20 cellular contexts compared by ENCODE assay signal in genomic region chr5:145161384-145161783, GRCh38.
"Had no signal": no experiment of that assay in that cellular context is flagged by ENCODE, and none has a peak within 500 bp of the region (broad histone marks: within the 10 kb centered on the region; RNA-seq: fewer than 3 reads in every experiment).

No MANE protein-coding gene starts in this region.

- H3K36me3 ChIP-seq: sigmoid colon, tibial artery, upper lobe of left lung, uterus had no signal

- DNase-seq: effector CD4-positive, alpha-beta T cell; endodermal cell; erythroblast; left colon; left ventricle myocardium superior; mesenchymal stem cell; naive thymus-derived CD4-positive, alpha-beta T cell; nephron progenitor cell; sigmoid colon; small intestine; stimulated activated CD4-positive, alpha-beta T cell treated with anti-CD3 and anti-CD28 coated beads, Interleukin-12 subunit alpha, Interleukin-12 subunit beta, amount 100 ng/mL, for 4 hours; stimulated activated CD4-positive, alpha-beta T cell treated with anti-CD3 and anti-CD28 coated beads, Interleukin-4, amount 100 ng/mL, for 1 hour; tibial artery; upper lobe of left lung; uterus had no signal

- ATAC-seq: left colon; left ventricle myocardium superior; naive thymus-derived CD4-positive, alpha-beta T cell; stimulated activated memory B cell treated with anti-CD40 and anti-IgM and Interleukin-4, amounts not matched to agents 10 μg/mL and 1 μg/mL and 100 μg/mL, for 72 hours had no signal

- H3K27me3 ChIP-seq: foreskin keratinocyte, sigmoid colon, tibial artery, upper lobe of left lung, uterus had no signal

- H3K4me1 Mint-ChIP-seq: naive thymus-derived CD4-positive, alpha-beta T cell; stimulated activated memory B cell treated with anti-CD40 and anti-IgM and Interleukin-4, amounts not matched to agents 10 μg/mL and 1 μg/mL and 100 μg/mL, for 72 hours had no signal

- H3K27me3 Mint-ChIP-seq: naive thymus-derived CD4-positive, alpha-beta T cell; stimulated activated memory B cell treated with anti-CD40 and anti-IgM and Interleukin-4, amounts not matched to agents 10 μg/mL and 1 μg/mL and 100 μg/mL, for 72 hours; stimulated activated naive CD8-positive, alpha-beta T cell treated with anti-CD3 and anti-CD28 coated beads, Interleukin-15, Interleukin-2, amounts not matched to agents 100 ng/mL and 50 ng/mL, for 24 hours had no signal

- H3K4me3 ChIP-seq: coronary artery, lung, sigmoid colon, tibial artery, upper lobe of left lung, uterus had no signal

- H3K27ac ChIP-seq: coronary artery, foreskin keratinocyte, sigmoid colon, tibial artery, upper lobe of left lung, uterus had no signal

- H3K27ac Mint-ChIP-seq: endodermal cell; naive thymus-derived CD4-positive, alpha-beta T cell; nephron progenitor cell; stimulated activated memory B cell treated with anti-CD40 and anti-IgM and Interleukin-4, amounts not matched to agents 10 μg/mL and 1 μg/mL and 100 μg/mL, for 72 hours; stimulated activated naive CD8-positive, alpha-beta T cell treated with anti-CD3 and anti-CD28 coated beads, Interleukin-15, Interleukin-2, amounts not matched to agents 100 ng/mL and 50 ng/mL, for 24 hours had no signal

- H3K4me3 Mint-ChIP-seq: endodermal cell; naive thymus-derived CD4-positive, alpha-beta T cell; nephron progenitor cell; stimulated activated memory B cell treated with anti-CD40 and anti-IgM and Interleukin-4, amounts not matched to agents 10 μg/mL and 1 μg/mL and 100 μg/mL, for 72 hours; stimulated activated naive CD8-positive, alpha-beta T cell treated with anti-CD3 and anti-CD28 coated beads, Interleukin-15, Interleukin-2, amounts not matched to agents 100 ng/mL and 50 ng/mL, for 24 hours had no signal

- H3K9me3 ChIP-seq: sigmoid colon, tibial artery, upper lobe of left lung, uterus had no signal

- H3K9me3 Mint-ChIP-seq: endodermal cell, nephron progenitor cell had no signal

- H3K36me3 Mint-ChIP-seq: naive thymus-derived CD4-positive, alpha-beta T cell; stimulated activated memory B cell treated with anti-CD40 and anti-IgM and Interleukin-4, amounts not matched to agents 10 μg/mL and 1 μg/mL and 100 μg/mL, for 72 hours had no signal

- H3K4me1 ChIP-seq: foreskin keratinocyte, sigmoid colon, tibial artery, upper lobe of left lung, uterus had no signal
